Comparison of ENCODE assay signal across 18 cellular contexts in the genomic region with DNA sequence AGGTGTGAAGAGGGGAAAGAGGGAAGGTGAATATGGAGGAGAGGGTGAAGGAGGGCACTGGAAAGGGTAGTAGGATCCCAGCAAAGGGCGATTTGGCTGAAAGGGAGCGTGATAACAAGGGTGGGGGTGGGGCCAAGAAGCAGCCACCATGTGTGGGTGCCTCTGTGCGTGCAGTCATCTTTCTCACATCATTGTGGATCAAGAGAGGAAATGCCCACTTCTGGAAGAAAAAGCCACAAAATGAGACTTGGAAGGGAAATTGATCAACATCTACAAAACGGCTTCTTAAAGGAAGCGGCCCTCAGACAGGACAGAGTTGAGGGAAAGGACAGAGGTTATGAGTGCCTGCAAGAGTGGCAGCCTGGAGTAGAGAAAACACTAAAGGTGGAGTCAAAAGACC. TPM values are rescaled to one million over a fixed set of nuclear protein-coding genes. Genes with fewer than 3 reads are reported as not detected.
DNase-seq lines count a peak whose midpoint lies in the region; ATAC-seq and TF ChIP-seq lines count a peak whose summit lies in the region.
"Had no signal": no experiment of that assay in that cellular context is flagged by ENCODE, and none has a peak within 500 bp of the region (broad histone marks: within the 10 kb centered on the region; RNA-seq: fewer than 3 reads in every experiment).

No MANE protein-coding gene starts in this region.

- H2AFZ ChIP-seq in OCI-LY1 (ENCODE audit: low read length) = no peak overlapping the region
- H2AFZ ChIP-seq in trophoblast cell (ENCODE audit: insufficient read depth, low read length, poor library complexity) = no peak overlapping the region
- H2AFZ ChIP-seq: GM23338 had no signal

- H3K4me2 ChIP-seq in OCI-LY1 (ENCODE audit: low read length) = peak overlapping the region; percentile 95; the same call in 1 of the 2 replicates
- no peak overlapping the region for H3K4me2 ChIP-seq in trophoblast cell (ENCODE audit: low read length)
- H3K4me2 ChIP-seq: GM23338 had no signal

- no peak overlapping the region for H3K4ac ChIP-seq in trophoblast cell (ENCODE audit: low read depth, low read length)

- peaks cover 18% of the 10 kb centered on the region for H3K79me1 ChIP-seq in trophoblast cell (ENCODE audit: low read length)

- H3K23ac ChIP-seq in trophoblast cell (ENCODE audit: low read length) = no peak overlapping the region

- in situ Hi-C loops in GM13977 (cut with MboI; ENCODE audit: low pct_unique_long_range_greater_than_20kb, low sequenced_read_pairs, unreplicated experiment) = no loop called here

- POLR2A ChIA-PET in activated naive CD8-positive, alpha-beta T cell treated with anti-CD3 and anti-CD28 coated beads, Interleukin-2, amount 10 ng/mL, durations not matched to agents 7 days and 5 days (lab: Charles Lee) = interaction anchor here (0.8 kb wide), 1 partner anchor 13 kb away, joined by 3 read pairs; no protein-coding TSS in a partner anchor

- DNase-seq in stimulated activated naive CD4-positive, alpha-beta T cell treated with Interleukin-2 at 50 U/mL for 16 hours (lab: John Stamatoyannopoulos, UW) = peak; percentile 32
- DNase-seq in stimulated activated naive CD4-positive, alpha-beta T cell (lab: John Stamatoyannopoulos, UW) = no peak
- DNase-seq in activated naive CD8-positive, alpha-beta T cell treated with anti-CD3 and anti-CD28 coated beads, Interleukin-2, amount 10 ng/mL, durations not matched to agents 7 days and 5 days = no peak
- no peak for DNase-seq in chondrocyte (ENCODE audit: low spot score)
- no peak for DNase-seq in trophoblast cell
- no peak for DNase-seq in GM13977 (ENCODE audit: low spot score)
- no peak for DNase-seq in Calu3
- DNase-seq: activated gamma-delta T cell, C1 segment of cervical spinal cord, caudate nucleus, head of caudate nucleus, midbrain, NCI-H187, NCI-H774 had no signal

- no peak overlapping the region for H3K14ac ChIP-seq in trophoblast cell (ENCODE audit: low read length)

- H2AK5ac ChIP-seq in trophoblast cell (ENCODE audit: low read length) = no peak overlapping the region

- no peak overlapping the region for H3K18ac ChIP-seq in trophoblast cell (ENCODE audit: low read length)

- no peak overlapping the region for H3K4me3 ChIP-seq in OCI-LY1 (ENCODE audit: low read depth, low read length, poor library complexity, severe bottlenecking)
- H3K4me3 ChIP-seq in trophoblast cell (ENCODE audit: low read depth, low read length) = no peak overlapping the region
- H3K4me3 ChIP-seq: GM23338, SJSA1 had no signal

- H3K9me3 Mint-ChIP-seq in activated naive CD8-positive, alpha-beta T cell treated with anti-CD3 and anti-CD28 coated beads, Interleukin-2, amount 10 ng/mL, durations not matched to agents 7 days and 5 days = no peaks in the 10 kb centered on the region
- H3K9me3 Mint-ChIP-seq in chondrocyte (ENCODE audit: low read depth) (no peaks in the 10 kb centered on the region), Calu3 (ENCODE audit: low read depth, unreplicated experiment) (no peaks in the 10 kb centered on the region)
- H3K9me3 Mint-ChIP-seq: GM23338 had no signal

- peaks cover 37% of the 10 kb centered on the region for H3K79me2 ChIP-seq in OCI-LY1 (ENCODE audit: insufficient read depth, low read length)
- H3K79me2 ChIP-seq in trophoblast cell (ENCODE audit: control insufficient read depth, insufficient read depth, low read length, poor library complexity) = peaks cover 2% of the 10 kb centered on the region

- no peak overlapping the region for H4K91ac ChIP-seq in trophoblast cell (ENCODE audit: low read depth, low read length)

- 0 out of 2 replicates have a peak, but pooled peaks cover 3% of the 10 kb centered on the region for H3F3A ChIP-seq in OCI-LY1 (ENCODE audit: insufficient read depth, low read length)

- no peaks in the 10 kb centered on the region for H3K36me3 Mint-ChIP-seq in activated naive CD8-positive, alpha-beta T cell treated with anti-CD3 and anti-CD28 coated beads, Interleukin-2, amount 10 ng/mL, durations not matched to agents 7 days and 5 days
- H3K36me3 Mint-ChIP-seq in chondrocyte (ENCODE audit: low read depth) (peaks cover 2% of the 10 kb centered on the region), Calu3 (ENCODE audit: insufficient read depth, unreplicated experiment) (no peaks in the 10 kb centered on the region)

- H2BK12ac ChIP-seq in trophoblast cell (ENCODE audit: low read length) = no peak overlapping the region

- H4K8ac ChIP-seq in trophoblast cell (ENCODE audit: low read depth, low read length) = no peak overlapping the region

- H3K9ac ChIP-seq in OCI-LY1 (ENCODE audit: low read length) (peak overlapping the region; percentile 62), trophoblast cell (ENCODE audit: low read length) (no peak overlapping the region)

- H3K9me3 ChIP-seq in OCI-LY1 (ENCODE audit: low read length) = no peaks in the 10 kb centered on the region
- no peaks in the 10 kb centered on the region for H3K9me3 ChIP-seq in trophoblast cell (ENCODE audit: insufficient read depth, low read depth, low read length)
- H3K9me3 ChIP-seq: SJSA1 had no signal

- H3K36me3 ChIP-seq in OCI-LY1 (ENCODE audit: insufficient read depth, low read length) (peaks cover 37% of the 10 kb centered on the region), trophoblast cell (ENCODE audit: control insufficient read depth in 1 of 2, insufficient read depth in 2 of 2, low read length in 2 of 2) (no peaks in the 10 kb centered on the region)
- H3K36me3 ChIP-seq: SJSA1 had no signal

- no peak for ATAC-seq in activated naive CD8-positive, alpha-beta T cell treated with anti-CD3 and anti-CD28 coated beads, Interleukin-2, amount 10 ng/mL, durations not matched to agents 7 days and 5 days (ENCODE audit: low read depth)
- ATAC-seq: GM23338 had no signal

- no peak overlapping the region for H4K12ac ChIP-seq in trophoblast cell (ENCODE audit: low read depth, low read length)

- intact Hi-C loops in Calu3 (cut with micrococcal nuclease; ENCODE audit: unreplicated experiment) = no loop called here

- H3K4me1 ChIP-seq in OCI-LY1 (ENCODE audit: insufficient read depth, low read length, severe bottlenecking) = peaks cover 63% of the 10 kb centered on the region
- H3K4me1 ChIP-seq in trophoblast cell (ENCODE audit: control insufficient read depth in 1 of 2, insufficient read depth in 2 of 2, low read length in 2 of 2) = peaks cover 15 to 23% of the 10 kb centered on the region in 2 experiments

- peaks cover 40% of the 10 kb centered on the region for H3K4me1 Mint-ChIP-seq in activated naive CD8-positive, alpha-beta T cell treated with anti-CD3 and anti-CD28 coated beads, Interleukin-2, amount 10 ng/mL, durations not matched to agents 7 days and 5 days
- H3K4me1 Mint-ChIP-seq in chondrocyte (ENCODE audit: low read depth) (peaks cover 54% of the 10 kb centered on the region), Calu3 (ENCODE audit: low read depth, unreplicated experiment) (peaks cover under 1% of the 10 kb centered on the region)

- H4K20me1 ChIP-seq in OCI-LY1 (ENCODE audit: insufficient read depth, low read length) = no peaks in the 10 kb centered on the region

- H2BK120ac ChIP-seq in trophoblast cell (ENCODE audit: insufficient read depth, low read length, poor library complexity) = no peak overlapping the region

- H2BK5ac ChIP-seq in trophoblast cell (ENCODE audit: low read depth, low read length, poor library complexity) = no peak overlapping the region

- H3K27me3 ChIP-seq in OCI-LY1 (ENCODE audit: insufficient read depth, low read length) (no peaks in the 10 kb centered on the region), trophoblast cell (ENCODE audit: insufficient read depth, low read length) (no peaks in the 10 kb centered on the region)
- H3K27me3 ChIP-seq: SJSA1 had no signal

- H3K27ac ChIP-seq in OCI-LY1 (ENCODE audit: low read depth, low read length, poor library complexity, severe bottlenecking) = peak overlapping the region; percentile 96
- H3K27ac ChIP-seq in trophoblast cell (ENCODE audit: low read depth, low read length) = no peak overlapping the region
- H3K27ac ChIP-seq: SJSA1 had no signal

- peak overlapping the region; percentile 49 for H3K27ac Mint-ChIP-seq in activated naive CD8-positive, alpha-beta T cell treated with anti-CD3 and anti-CD28 coated beads, Interleukin-2, amount 10 ng/mL, durations not matched to agents 7 days and 5 days
- H3K27ac Mint-ChIP-seq in chondrocyte (ENCODE audit: unreplicated experiment) = no peak overlapping the region
- no peak overlapping the region for H3K27ac Mint-ChIP-seq in Calu3 (ENCODE audit: unreplicated experiment)
- H3K27ac Mint-ChIP-seq: GM23338 had no signal

- H3K27me3 Mint-ChIP-seq in activated naive CD8-positive, alpha-beta T cell treated with anti-CD3 and anti-CD28 coated beads, Interleukin-2, amount 10 ng/mL, durations not matched to agents 7 days and 5 days = no peaks in the 10 kb centered on the region
- H3K27me3 Mint-ChIP-seq in chondrocyte (ENCODE audit: low read depth) (no peaks in the 10 kb centered on the region), Calu3 (ENCODE audit: unreplicated experiment) (peaks cover 18% of the 10 kb centered on the region)

- H3K4me3 Mint-ChIP-seq in activated naive CD8-positive, alpha-beta T cell treated with anti-CD3 and anti-CD28 coated beads, Interleukin-2, amount 10 ng/mL, durations not matched to agents 7 days and 5 days = peak overlapping the region; percentile 32
- H3K4me3 Mint-ChIP-seq in chondrocyte (ENCODE audit: unreplicated experiment) (no peak overlapping the region), Calu3 (ENCODE audit: low read depth, unreplicated experiment) (no peak overlapping the region)
- H3K4me3 Mint-ChIP-seq: GM23338 had no signal

- TF ChIP-seq CTCF in OCI-LY1 (IDR thresholded peaks at IDR 0.05; ENCODE audit: low read length) = no peak
- TF ChIP-seq CTCF in chondrocyte (IDR thresholded peaks at IDR 0.05) = no peak
- no peak for TF ChIP-seq CTCF in GM13977 (IDR thresholded peaks at IDR 0.05; ENCODE audit: extremely low read depth, insufficient read depth, missing control alignments)
- TF ChIP-seq CTCF in Calu3 (IDR thresholded peaks at IDR 0.05; ENCODE audit: unreplicated experiment) = no peak

- no TSS peak for BruUV-seq in Calu3 (replicated peaks; lab: Mats Ljungman, UMichigan)

- no peaks in the 10 kb centered on the region for H3K9me2 ChIP-seq in OCI-LY1 (ENCODE audit: low read depth, low read length)

- WGBS in trophoblast cell (ENCODE audit: extremely low coverage, insufficient coverage, insufficient read length) = no CpG with 5 or more reads among the region's 5 CpGs

- CTCF ChIA-PET in Calu3 (lab: Charles Lee) = no interaction called here

RNA-seq across cellular contexts. Expression of a gene that starts 1.2 kb away (rescaled TPM):
- 1 to 10 TPM; 1.9 to 2.2 TPM for total RNA-seq in activated naive CD8-positive, alpha-beta T cell treated with anti-CD3 and anti-CD28 coated beads, Interleukin-2, amount 10 ng/mL, durations not matched to agents 7 days and 5 days
- total RNA-seq in chondrocyte (0.07 to 0.27 TPM in 2 of 3 replicates, not detected in the other), Calu3 (2022) (not detected in 2 replicates)
- 0.03 and 0.06 TPM in 2 replicates for polyA plus RNA-seq in trophoblast cell (2013)
- total RNA-seq: GM23338, SJSA1 had no signal
- polyA plus RNA-seq: keratinocyte had no signal

RNA-seq across cellular contexts. Expression of a gene that starts 43.2 kb away (rescaled TPM):
- total RNA-seq in activated naive CD8-positive, alpha-beta T cell treated with anti-CD3 and anti-CD28 coated beads, Interleukin-2, amount 10 ng/mL, durations not matched to agents 7 days and 5 days = 100 to 1,000 TPM; 116 to 128 TPM
- total RNA-seq in chondrocyte = 131 to 145 TPM (median 138 TPM) in 3 replicates
- 187 and 191 TPM in 2 replicates for polyA plus RNA-seq in trophoblast cell (2013)
- 57.9 and 68.4 TPM in 2 replicates for total RNA-seq in Calu3 (2022)
